8 cellular contexts compared by ENCODE assay signal in genomic region chrX:46573896-46574336, GRCh38. TPM values are rescaled to one million over a fixed set of nuclear protein-coding genes. Genes with fewer than 3 reads are reported as not detected.
DNase-seq lines count a peak whose midpoint lies in the region; ATAC-seq and TF ChIP-seq lines count a peak whose summit lies in the region.

No MANE protein-coding gene starts in this region.

- no peaks in the 10 kb centered on the region for H3K4me1 ChIP-seq in vagina

- peaks cover 19 to 23% of the 10 kb centered on the region in 2 donors for H3K4me1 Mint-ChIP-seq in natural killer cell treated with Interleukin-12 subunit alpha and Interleukin-12 subunit beta and Interleukin-15 and Interleukin-18, amount 100 ng/mL, for 72 hours (ENCODE audit: low read depth in 2 of 2)

- no peaks in the 10 kb centered on the region for H3K36me3 ChIP-seq in vagina

- peak; percentile 34 for ATAC-seq in HG02642 (IDR thresholded peaks at IDR 0.05; ENCODE audit: poor library complexity, unreplicated experiment)
- peak; percentile 61 for ATAC-seq in esophagus mucosa
- peak; percentile 57 to 67 for ATAC-seq in natural killer cell treated with Interleukin-12 subunit alpha and Interleukin-12 subunit beta and Interleukin-15 and Interleukin-18, amount 100 ng/mL, for 72 hours

- in situ Hi-C loops in GM13976 (cut with MboI; ENCODE audit: low sequenced_read_pairs, unreplicated experiment), result loop anchor here (10.0 kb wide), 1 partner anchor 61 kb away; no protein-coding TSS in a partner anchor

- H3K4me3 ChIP-seq in vagina, result peak overlapping the region; percentile 57 to 63

- H3K36me3 Mint-ChIP-seq in natural killer cell treated with Interleukin-12 subunit alpha and Interleukin-12 subunit beta and Interleukin-15 and Interleukin-18, amount 100 ng/mL, for 72 hours, result no peaks in the 10 kb centered on the region

- H3K27me3 ChIP-seq in vagina, result no peaks in the 10 kb centered on the region

- peak; percentile 59 for DNase-seq in GM13976 (ENCODE audit: low spot score)
- peak; percentile 80 for DNase-seq in NCI-H2227 (lab: John Stamatoyannopoulos, UW; ENCODE audit: unreplicated experiment)
- DNase-seq in activated CD8-positive, alpha-beta memory T cell treated with anti-CD3 and anti-CD28 coated beads, Interleukin-2, amount 50 U/mL, for 48 hours, result peak; percentile 71
- DNase-seq in natural killer cell treated with Interleukin-12 subunit alpha and Interleukin-12 subunit beta and Interleukin-15 and Interleukin-18, amount 100 ng/mL, for 72 hours (ENCODE audit: low spot score), result no peak
- DNase-seq in vagina (ENCODE audit: extremely low spot score in 2 of 2), result no peak
- no peak for DNase-seq in AML-193 (lab: John Stamatoyannopoulos, UW)

- no peaks in the 10 kb centered on the region for H3K9me3 ChIP-seq in vagina

- no peaks in the 10 kb centered on the region for H3K9me3 Mint-ChIP-seq in natural killer cell treated with Interleukin-12 subunit alpha and Interleukin-12 subunit beta and Interleukin-15 and Interleukin-18, amount 100 ng/mL, for 72 hours

- no peak for TF ChIP-seq POLR2A in vagina (IDR thresholded peaks at IDR 0.05)

- peak overlapping the region; percentile 63 for H3K4me3 Mint-ChIP-seq in natural killer cell treated with Interleukin-12 subunit alpha and Interleukin-12 subunit beta and Interleukin-15 and Interleukin-18, amount 100 ng/mL, for 72 hours

- intact Hi-C loops in vagina (cut with DNase I), result no loop called here

- H3K27ac Mint-ChIP-seq in natural killer cell treated with Interleukin-12 subunit alpha and Interleukin-12 subunit beta and Interleukin-15 and Interleukin-18, amount 100 ng/mL, for 72 hours, result no peak overlapping the region

- peak overlapping the region; percentile 66 for H3K27ac ChIP-seq in vagina

- TF ChIP-seq CTCF in GM13976 (IDR thresholded peaks at IDR 0.05; ENCODE audit: borderline replicate concordance, control extremely low read depth, extremely low read depth, insufficient read depth, missing control alignments) (no peak), vagina (IDR thresholded peaks at IDR 0.05) (no peak)

- peaks cover 0 to 6% of the 10 kb centered on the region in 2 donors for H3K27me3 Mint-ChIP-seq in natural killer cell treated with Interleukin-12 subunit alpha and Interleukin-12 subunit beta and Interleukin-15 and Interleukin-18, amount 100 ng/mL, for 72 hours

RNA-seq across cellular contexts. Expression of gene CHST7, which starts 0.4 kb away (rescaled TPM):
- total RNA-seq in esophagus mucosa, result 0.96 TPM
- total RNA-seq in natural killer cell treated with Interleukin-12 subunit alpha and Interleukin-12 subunit beta and Interleukin-15 and Interleukin-18, amount 100 ng/mL, for 72 hours, result 1 to 10 TPM; 2.0 to 2.9 TPM
- 20.6 TPM for total RNA-seq in vagina

RNA-seq across cellular contexts. Expression of gene ZNF674, which starts 28.7 kb away (rescaled TPM):
- total RNA-seq in esophagus mucosa (3.6 TPM), vagina (5.2 TPM)
- total RNA-seq in natural killer cell treated with Interleukin-12 subunit alpha and Interleukin-12 subunit beta and Interleukin-15 and Interleukin-18, amount 100 ng/mL, for 72 hours, result 1 to 10 TPM; 2.2 to 4.4 TPM

Comparison
In these comparisons a context has a peak if more than half of its experiments do, and no peak if none do; other contexts are left out.
1. DNase-seq: peak in GM13976 (single experiment), NCI-H2227 (single experiment) and activated CD8-positive, alpha-beta memory T cell treated with anti-CD3 and anti-CD28 coated beads, Interleukin-2, amount 50 U/mL, for 48 hours (single experiment); none in natural killer cell treated with Interleukin-12 subunit alpha and Interleukin-12 subunit beta and Interleukin-15 and Interleukin-18, amount 100 ng/mL, for 72 hours (single experiment), vagina (0 of 2) and AML-193 (0 of 2).
2. Peak in every context shown above with its lines, with median percentiles within 50 percentile points of each other: ATAC-seq.